ENCODE assay signal across 8 cellular contexts in genomic region chr14:67241416-67242362, GRCh38. TPM values are rescaled to one million over a fixed set of nuclear protein-coding genes. Genes with fewer than 3 reads are reported as not detected.
A peak's percentile ranks its signal among the peaks of the same experiment; 100 is the strongest.
DNase-seq lines count a peak whose midpoint lies in the region; TF ChIP-seq lines count a peak whose summit lies in the region.

PALS1 (plus strand) TSS chr14:67241435; CDS start chr14:67279171, 37,736 bp downstream.

- no peaks in the 10 kb centered on the region for H3K27me3 ChIP-seq in stomach smooth muscle (ENCODE audit: control insufficient read depth in 1 of 2, insufficient read depth in 2 of 2, low read length in 2 of 2)

- TF ChIP-seq CTCF in VCaP (conservative IDR thresholded peaks at IDR 0.05), result no peak
- TF ChIP-seq CTCF in epithelial cell of proximal tubule (conservative IDR thresholded peaks at IDR 0.05; ENCODE audit: low read depth, low read length), result no peak

- H3K27ac ChIP-seq in KOPT-K1 (ENCODE audit: low read depth, low read length, poor library complexity, severe bottlenecking), result peak within 1 kb of the TSS; percentile 61
- peak within 1 kb of the TSS; percentile 97 for H3K27ac ChIP-seq in VCaP
- peak within 1 kb of the TSS; percentile 91 for H3K27ac ChIP-seq in stomach smooth muscle (ENCODE audit: low read length)

- peaks cover 7% of the 10 kb centered on the region for H3K4me1 ChIP-seq in stomach smooth muscle (ENCODE audit: control insufficient read depth, insufficient read depth, low read length)

- DNase-seq in NOMO-1 treated with DMSO at 0.1 percent for 48 hours (lab: John Stamatoyannopoulos, UW; ENCODE audit: unreplicated experiment), result peak; percentile 66
- no peak for DNase-seq in NOMO-1 treated with dmso at 0.1 percent for 144 hours (lab: John Stamatoyannopoulos, UW; ENCODE audit: unreplicated experiment)
- peak; percentile 42 for DNase-seq in H4 (ENCODE audit: low spot score)
- peak; percentile 70 for DNase-seq in epithelial cell of proximal tubule (ENCODE audit: low read depth)
- DNase-seq in midbrain (lab: John Stamatoyannopoulos, UW), result peak; percentile 64

- peak within 1 kb of the TSS; percentile 78 to 89 for H3K9ac ChIP-seq in stomach smooth muscle (ENCODE audit: low read length in 2 of 2)

- no peaks in the 10 kb centered on the region for H3K9me3 ChIP-seq in KOPT-K1 (ENCODE audit: insufficient read depth, low read length, poor library complexity, severe bottlenecking)
- no peaks in the 10 kb centered on the region for H3K9me3 ChIP-seq in stomach smooth muscle (ENCODE audit: control insufficient read depth in 2 of 2, low read length in 2 of 2)

- no peaks in the 10 kb centered on the region for H3K36me3 ChIP-seq in KOPT-K1 (ENCODE audit: insufficient read depth, low read length)
- H3K36me3 ChIP-seq in stomach smooth muscle (ENCODE audit: control insufficient read depth in 2 of 2, insufficient read depth in 2 of 2, low read length in 2 of 2), result no peaks in the 10 kb centered on the region

- peak within 1 kb of the TSS; percentile 83 for H3K4me3 ChIP-seq in epithelial cell of proximal tubule (ENCODE audit: low read depth, low read length)
- H3K4me3 ChIP-seq in stomach smooth muscle (ENCODE audit: low read length in 2 of 2), result peak within 1 kb of the TSS; percentile 81 to 84

RNA-seq across cellular contexts. Expression of gene PALS1, which starts in this region (rescaled TPM):
- 20.4 and 24.2 TPM in 2 replicates for total RNA-seq in H4 (2014; rRNA removed; shearing (Covaris generic))
- 22.9 and 26.4 TPM in 2 replicates for total RNA-seq in epithelial cell of proximal tubule
